8 cellular contexts compared by ENCODE assay signal in genomic region chr15:34342737-34343575, GRCh38. TPM values are rescaled to one million over a fixed set of nuclear protein-coding genes. Genes with fewer than 3 reads are reported as not detected.
A peak's percentile ranks its signal among the peaks of the same experiment; 100 is the strongest.
DNase-seq lines count a peak whose midpoint lies in the region; ATAC-seq and TF ChIP-seq lines count a peak whose summit lies in the region.

Gene NOP10 (minus strand): TSS chr15:34343136. CDS start chr15:34343073, 63 bp downstream.
Gene NUTM1 (plus strand): TSS chr15:34343315. CDS start chr15:34343697, 382 bp downstream.

- peak within 1 kb of the TSS; percentile 81 for H3K9ac ChIP-seq in SU-DHL-6 (ENCODE audit: low read length)

- 1 to 2% methylated on average over 38 of the region's 38 CpGs for WGBS in heart right ventricle, 2 donors

- peak; percentile 81 to 97 (median 90) for DNase-seq in NCI-H1417 (lab: John Stamatoyannopoulos, UW)
- DNase-seq in activated naive CD8-positive, alpha-beta T cell treated with anti-CD3 and anti-CD28 coated beads, Interleukin-2, amount 50 U/mL, for 24 hours, result peak; percentile 99
- DNase-seq in heart right ventricle, result peak; percentile 92 to 93
- peak; percentile 97 for DNase-seq in posterior vena cava (ENCODE audit: low spot score)
- DNase-seq in upper lobe of right lung, result peak; percentile 94

- no peaks in the 10 kb centered on the region for H3K9me2 ChIP-seq in SU-DHL-6 (replicated peaks; ENCODE audit: insufficient read depth, low read length)

- H3K4me3 Mint-ChIP-seq in activated naive CD8-positive, alpha-beta T cell treated with anti-CD3 and anti-CD28 coated beads, Interleukin-2, amount 50 U/mL, for 24 hours, result no peak within 1 kb of the TSS

- no peaks in the 10 kb centered on the region for H3K27me3 ChIP-seq in SU-DHL-6 (ENCODE audit: low read length)
- no peaks in the 10 kb centered on the region for H3K27me3 ChIP-seq in heart right ventricle
- no peaks in the 10 kb centered on the region for H3K27me3 ChIP-seq in upper lobe of right lung

- TF ChIP-seq CTCF in GM12873 (IDR thresholded peaks at IDR 0.05; ENCODE audit: insufficient read depth, low read depth, low read length, missing control alignments) (peak; percentile 97), SU-DHL-6 (IDR thresholded peaks at IDR 0.05; ENCODE audit: insufficient read depth, low read length, poor library complexity, severe bottlenecking) (peak; percentile 79), heart right ventricle (IDR thresholded peaks at IDR 0.05) (peak; percentile 92 to 97 (median 96)), upper lobe of right lung (IDR thresholded peaks at IDR 0.05) (peak; percentile 99)

- H3K4me2 ChIP-seq in SU-DHL-6 (ENCODE audit: low read depth, low read length, poor library complexity, severe bottlenecking), result peak within 1 kb of the TSS; percentile 52

- peaks cover 31% of the 10 kb centered on the region for H3K4me1 Mint-ChIP-seq in activated naive CD8-positive, alpha-beta T cell treated with anti-CD3 and anti-CD28 coated beads, Interleukin-2, amount 50 U/mL, for 24 hours

- H3K36me3 Mint-ChIP-seq in activated naive CD8-positive, alpha-beta T cell treated with anti-CD3 and anti-CD28 coated beads, Interleukin-2, amount 50 U/mL, for 24 hours (ENCODE audit: low read depth), result peaks cover 26% of the 10 kb centered on the region

- peak within 1 kb of the TSS; percentile 95 for H2AFZ ChIP-seq in SU-DHL-6 (ENCODE audit: low read depth, low read length, severe bottlenecking)

- H3F3A ChIP-seq in SU-DHL-6 (ENCODE audit: insufficient read depth), result peaks cover 23% of the 10 kb centered on the region; the same call in 1 of the 2 replicates

- no peaks in the 10 kb centered on the region for H3K36me3 ChIP-seq in SU-DHL-6 (ENCODE audit: low read length)
- H3K36me3 ChIP-seq in heart right ventricle, result peaks cover 0 to 35% (median 5%) of the 10 kb centered on the region in 9 donors
- peaks cover 31% of the 10 kb centered on the region for H3K36me3 ChIP-seq in upper lobe of right lung

- H3K27ac Mint-ChIP-seq in activated naive CD8-positive, alpha-beta T cell treated with anti-CD3 and anti-CD28 coated beads, Interleukin-2, amount 50 U/mL, for 24 hours, result no peak within 1 kb of the TSS

- H3K27ac ChIP-seq in SU-DHL-6 (ENCODE audit: low read depth, low read length) (peak within 1 kb of the TSS; percentile 65), heart right ventricle (peak within 1 kb of the TSS; percentile 14 to 94 (median 92)), upper lobe of right lung (peak within 1 kb of the TSS; percentile 85)

- H3K4me3 ChIP-seq in SU-DHL-6 (ENCODE audit: insufficient read depth, low read length, poor library complexity, severe bottlenecking) (peak within 1 kb of the TSS; percentile 94), heart right ventricle (peak within 1 kb of the TSS; percentile 56 to 92 (median 76)), upper lobe of right lung (peak within 1 kb of the TSS; percentile 82)

- no peaks in the 10 kb centered on the region for H3K9me3 ChIP-seq in SU-DHL-6 (ENCODE audit: insufficient read depth, low read length)
- H3K9me3 ChIP-seq in heart right ventricle, result no peaks in the 10 kb centered on the region
- no peaks in the 10 kb centered on the region for H3K9me3 ChIP-seq in upper lobe of right lung

- H3K27me3 Mint-ChIP-seq in activated naive CD8-positive, alpha-beta T cell treated with anti-CD3 and anti-CD28 coated beads, Interleukin-2, amount 50 U/mL, for 24 hours, result no peaks in the 10 kb centered on the region

- H3K9me3 Mint-ChIP-seq in activated naive CD8-positive, alpha-beta T cell treated with anti-CD3 and anti-CD28 coated beads, Interleukin-2, amount 50 U/mL, for 24 hours, result no peaks in the 10 kb centered on the region

- H3K4me1 ChIP-seq in heart right ventricle, result peaks cover 0 to 45% (median 19%) of the 10 kb centered on the region in 9 donors
- peaks cover 6% of the 10 kb centered on the region for H3K4me1 ChIP-seq in upper lobe of right lung

- H3K79me2 ChIP-seq in SU-DHL-6 (ENCODE audit: insufficient read depth, low read length), result peaks cover 18% of the 10 kb centered on the region

- intact Hi-C loops in heart right ventricle (cut with DNase I), result loop anchor here in 6 of 10 donors (1.0 to 10.0 kb wide), 5 partner anchors 24 to 242 kb away; partner anchors contain the start of genes LPCAT4 (in 6 of the 6), EMC4 (in 2 of the 6) and GOLGA8B (in 1 of the 6)
- intact Hi-C loops in posterior vena cava (cut with DNase I), result no loop called here
- intact Hi-C loops in upper lobe of right lung (cut with DNase I), result no loop called here

- ATAC-seq in HG02759 (IDR thresholded peaks at IDR 0.05; ENCODE audit: unreplicated experiment), result peak; percentile 92
- ATAC-seq in activated naive CD8-positive, alpha-beta T cell treated with anti-CD3 and anti-CD28 coated beads, Interleukin-2, amount 50 U/mL, for 24 hours, result peak; percentile 91
- peak; percentile 91 to 97 (median 96) for ATAC-seq in heart right ventricle
- ATAC-seq in upper lobe of right lung, result peak; percentile 99

- H4K20me1 ChIP-seq in SU-DHL-6 (ENCODE audit: low read depth, low read length), result no peaks in the 10 kb centered on the region

RNA-seq across cellular contexts. Expression of gene NOP10, which starts in this region (rescaled TPM):
- total RNA-seq in heart right ventricle (100 to 1,000 TPM in 9 of 10 donors, 10 to 100 TPM in 1; 92.3 to 159 (median 119) TPM), posterior vena cava (100 to 1,000 TPM in 1 of 2 donors, 10 to 100 TPM in 1; 91.5 to 113 TPM), upper lobe of right lung (161 TPM)
- 100 to 1,000 TPM; 101 to 410 TPM for polyA plus RNA-seq in heart right ventricle

RNA-seq across cellular contexts. Expression of gene NUTM1, which starts in this region (rescaled TPM):
- total RNA-seq in heart right ventricle (not detected), posterior vena cava (not detected), upper lobe of right lung (not detected)
- under 1 TPM in 1 of 2 donors, not detected in 1; under 0.01 TPM for polyA plus RNA-seq in heart right ventricle

Comparison
In these comparisons a context has a peak if more than half of its experiments do, and no peak if none do; other contexts are left out.
1. Peak in every context shown above with its lines: DNase-seq, ATAC-seq, H3K4me3 ChIP-seq and H3K27ac ChIP-seq.
2. intact Hi-C loops: an anchor here in heart right ventricle (1.0 to 10.0 kb wide); none called in posterior vena cava and upper lobe of right lung.